ENCODE assay signal across 18 cellular contexts in the genomic region with DNA sequence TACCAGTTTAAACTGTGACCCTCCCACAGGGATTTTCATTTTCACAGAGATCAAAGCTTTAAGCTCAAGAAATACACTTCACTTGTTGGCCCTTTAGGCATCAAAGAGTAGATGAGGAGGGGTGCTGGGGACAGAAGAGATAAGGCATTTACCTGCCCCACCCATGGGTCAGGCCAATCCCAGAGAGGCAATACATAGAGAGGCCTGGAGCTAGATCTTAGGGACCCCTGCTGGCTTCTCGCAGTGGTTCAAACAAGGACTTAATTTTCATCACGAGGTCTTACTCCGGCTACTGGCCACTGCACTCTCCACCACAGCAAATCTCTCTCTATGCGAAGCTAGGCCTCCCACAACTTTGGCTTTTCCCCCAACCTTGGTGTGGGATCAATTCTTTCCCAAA. TPM values are rescaled to one million over a fixed set of nuclear protein-coding genes. Genes with fewer than 3 reads are reported as not detected.
"Had no signal": no experiment of that assay in that cellular context is flagged by ENCODE, and none has a peak within 500 bp of the region (broad histone marks: within the 10 kb centered on the region; RNA-seq: fewer than 3 reads in every experiment).

No MANE protein-coding gene starts in this region.

- H3K36me3 ChIP-seq: SJSA1 had no signal

- H3K4me3 ChIP-seq: SJSA1, SK-N-MC had no signal

- DNase-seq: Karpas-422, KG1, MV-4-11, NCI-H1092 treated with DMSO at 0.1 percent for 48 hours, NCI-H1436 treated with DMSO at 0.1 percent for 48 hours, NCI-H1694, NCI-H187 treated with DMSO at 0.1 percent for 48 hours, NCI-H2029 treated with DMSO at 0.1 percent for 48 hours, NCI-H345, NCI-H446 treated with DMSO at 0.1 percent for 48 hours, NCI-H510A treated with DMSO at 0.1 percent for 48 hours, NCI-H526, Right ventricle myocardium superior, RPMI8226, SIG-M5 had no signal

- H3K4me1 ChIP-seq: SJSA1 had no signal

- H3K9me3 ChIP-seq: SJSA1 had no signal

- H3K27ac ChIP-seq: SJSA1, SK-N-MC had no signal

RNA-seq across cellular contexts. Expression of a gene that starts 46.6 kb away (rescaled TPM):
- total RNA-seq: HT-29 had no signal
